In the genomic region with DNA sequence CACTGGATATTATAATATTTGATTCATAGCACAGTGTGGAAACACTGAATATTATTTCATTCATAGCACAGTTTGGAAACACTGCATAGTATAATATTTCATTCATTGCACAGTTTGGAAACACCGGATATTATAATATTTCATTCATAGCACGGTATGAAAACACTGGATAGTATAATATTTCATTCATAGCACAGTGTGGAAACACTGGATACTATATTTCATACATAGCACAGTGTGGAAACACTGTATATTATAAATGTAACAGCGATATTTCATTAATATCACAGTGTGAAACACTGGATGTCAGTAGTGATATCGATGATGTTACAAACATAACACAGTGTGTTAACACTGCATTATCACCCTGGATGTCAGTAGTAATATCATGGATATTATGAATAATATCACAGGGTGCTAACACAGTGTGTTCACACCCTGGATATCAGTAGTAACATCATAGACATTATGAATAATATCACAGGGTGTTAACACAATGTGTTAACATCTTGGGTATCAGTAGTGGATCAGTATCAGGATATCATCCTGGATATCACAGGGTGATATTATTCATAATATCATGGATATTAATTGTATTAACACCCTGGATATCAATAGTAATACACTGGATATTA, we compare ENCODE assay signal across 21 cellular contexts. TPM values are rescaled to one million over a fixed set of nuclear protein-coding genes. Genes with fewer than 3 reads are reported as not detected.
"Had no signal": no experiment of that assay in that cellular context is flagged by ENCODE, and none has a peak within 500 bp of the region (broad histone marks: within the 10 kb centered on the region; RNA-seq: fewer than 3 reads in every experiment).

No MANE protein-coding gene starts in this region.

- H3K4me3 Mint-ChIP-seq: activated CD4-positive, alpha-beta memory T cell treated with anti-CD3 and anti-CD28 coated beads for 36 hours; activated naive CD4-positive, alpha-beta T cell treated with anti-CD3 and anti-CD28 coated beads, Interleukin-2, amount 10 ng/mL, durations not matched to agents 7 days and 5 days; nephron; stimulated activated naive CD8-positive, alpha-beta T cell treated with anti-CD3 and anti-CD28 coated beads, Interleukin-15, Interleukin-2, amounts not matched to agents 100 ng/mL and 50 ng/mL, for 24 hours; type B pancreatic cell had no signal

- H3K27ac Mint-ChIP-seq: activated CD4-positive, alpha-beta memory T cell treated with anti-CD3 and anti-CD28 coated beads for 36 hours; activated naive CD4-positive, alpha-beta T cell treated with anti-CD3 and anti-CD28 coated beads, Interleukin-2, amount 10 ng/mL, durations not matched to agents 7 days and 5 days; nephron; progenitor cell of endocrine pancreas; stimulated activated naive CD8-positive, alpha-beta T cell treated with anti-CD3 and anti-CD28 coated beads, Interleukin-15, Interleukin-2, amounts not matched to agents 100 ng/mL and 50 ng/mL, for 24 hours; type B pancreatic cell had no signal

- H3K4me3 ChIP-seq: body of pancreas, left ventricle myocardium inferior, SK-N-MC had no signal

- H3K9me3 ChIP-seq: body of pancreas, left ventricle myocardium inferior had no signal

- H3K27ac ChIP-seq: body of pancreas, left ventricle myocardium inferior, SK-N-MC had no signal

- H3K36me3 ChIP-seq: left ventricle myocardium inferior had no signal

- H3K27me3 Mint-ChIP-seq: activated CD4-positive, alpha-beta memory T cell treated with anti-CD3 and anti-CD28 coated beads for 36 hours; activated naive CD4-positive, alpha-beta T cell treated with anti-CD3 and anti-CD28 coated beads, Interleukin-2, amount 10 ng/mL, durations not matched to agents 7 days and 5 days; stimulated activated naive CD8-positive, alpha-beta T cell treated with anti-CD3 and anti-CD28 coated beads, Interleukin-15, Interleukin-2, amounts not matched to agents 100 ng/mL and 50 ng/mL, for 24 hours had no signal

- DNase-seq: activated CD4-positive, alpha-beta memory T cell treated with anti-CD3 and anti-CD28 coated beads for 36 hours; activated CD4-positive, alpha-beta T cell treated with anti-CD3 and anti-CD28 coated beads for 1 hour; activated naive CD4-positive, alpha-beta T cell treated with anti-CD3 and anti-CD28 coated beads, Interleukin-2, amount 10 ng/mL, durations not matched to agents 7 days and 5 days; amygdala; body of pancreas; caudate nucleus; hippocampal formation; kidney; left ventricle myocardium inferior; occipital lobe; right cardiac atrium; small intestine; stimulated activated CD4-positive, alpha-beta T cell treated with anti-CD3 and anti-CD28 coated beads, Interleukin-4, amount 100 ng/mL, for 24 hours; T-helper 1 cell; T1000 had no signal

- H3K9me3 Mint-ChIP-seq: activated CD4-positive, alpha-beta memory T cell treated with anti-CD3 and anti-CD28 coated beads for 36 hours; activated naive CD4-positive, alpha-beta T cell treated with anti-CD3 and anti-CD28 coated beads, Interleukin-2, amount 10 ng/mL, durations not matched to agents 7 days and 5 days; nephron; stimulated activated naive CD8-positive, alpha-beta T cell treated with anti-CD3 and anti-CD28 coated beads, Interleukin-15, Interleukin-2, amounts not matched to agents 100 ng/mL and 50 ng/mL, for 24 hours; type B pancreatic cell had no signal

- H3K4me1 ChIP-seq: body of pancreas, left ventricle myocardium inferior had no signal

- ATAC-seq: body of pancreas, right cardiac atrium had no signal

- H3K36me3 Mint-ChIP-seq: activated CD4-positive, alpha-beta memory T cell treated with anti-CD3 and anti-CD28 coated beads for 36 hours; activated naive CD4-positive, alpha-beta T cell treated with anti-CD3 and anti-CD28 coated beads, Interleukin-2, amount 10 ng/mL, durations not matched to agents 7 days and 5 days; type B pancreatic cell had no signal

- H3K27me3 ChIP-seq: body of pancreas had no signal

- H3K4me1 Mint-ChIP-seq: activated naive CD4-positive, alpha-beta T cell treated with anti-CD3 and anti-CD28 coated beads, Interleukin-2, amount 10 ng/mL, durations not matched to agents 7 days and 5 days; nephron had no signal

RNA-seq across cellular contexts. Expression of gene TMEM225B, which starts 2.8 kb away (rescaled TPM):
- total RNA-seq: glomerular endothelial cell, left ventricle myocardium inferior, occipital lobe had no signal
